Comparison of ENCODE assay signal across 8 cellular contexts in the genomic region with DNA sequence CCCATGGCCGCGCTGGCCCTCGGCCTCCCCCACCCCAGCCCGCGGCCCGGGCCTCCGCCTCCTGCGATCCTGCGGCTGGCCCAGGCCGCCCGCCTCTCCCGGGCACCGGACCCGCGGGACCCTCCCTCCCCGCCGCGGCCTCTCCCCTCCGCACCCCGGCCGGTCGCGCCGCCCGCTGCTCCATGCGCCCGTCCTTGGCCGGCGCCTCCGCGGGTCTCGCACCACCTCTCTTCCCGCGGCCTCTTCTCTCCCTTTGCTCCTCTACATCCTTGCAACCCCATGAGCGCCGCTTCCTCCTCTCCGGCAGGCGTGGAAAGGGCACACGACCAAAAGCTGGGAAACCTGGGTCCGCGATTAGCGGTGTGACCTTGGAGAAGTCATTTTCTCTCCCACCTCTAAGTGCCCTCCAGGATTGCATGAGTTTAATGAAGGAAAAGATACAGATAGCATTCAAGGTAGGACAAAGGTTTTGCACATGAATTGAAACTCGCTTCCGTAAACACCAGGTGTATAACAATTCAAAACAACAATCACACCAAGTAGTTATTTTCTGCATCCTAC.
DNase-seq lines count a peak whose midpoint lies in the region; ATAC-seq and TF ChIP-seq lines count a peak whose summit lies in the region.

No MANE protein-coding gene starts in this region.

- no peak for TF ChIP-seq CTCF in tibial artery (IDR thresholded peaks at IDR 0.05)

- no peaks in the 10 kb centered on the region for H3K9me3 ChIP-seq in muscle layer of duodenum (ENCODE audit: control insufficient read depth in 1 of 2, low read length in 2 of 2)
- no peaks in the 10 kb centered on the region for H3K9me3 ChIP-seq in tibial artery

- no peaks in the 10 kb centered on the region for H3K36me3 ChIP-seq in muscle layer of duodenum (ENCODE audit: control insufficient read depth in 1 of 2, insufficient read depth in 2 of 2, low read length in 2 of 2)
- no peaks in the 10 kb centered on the region for H3K36me3 ChIP-seq in tibial artery

- peaks cover 0 to 6% of the 10 kb centered on the region in 2 donors for H3K4me1 ChIP-seq in muscle layer of duodenum (ENCODE audit: control insufficient read depth in 1 of 2, insufficient read depth in 2 of 2, low read length in 2 of 2)
- peaks cover 0 to 14% (median 9%) of the 10 kb centered on the region in 4 donors for H3K4me1 ChIP-seq in tibial artery

- peak overlapping the region; percentile 40 for H3K27ac ChIP-seq in epithelial cell of prostate
- H3K27ac ChIP-seq in muscle layer of duodenum (ENCODE audit: low read length) = no peak overlapping the region
- peak overlapping the region; percentile 69 to 78 for H3K27ac ChIP-seq in tibial artery

- intact Hi-C loops in tibial artery (cut with DNase I; ENCODE audit: low total_unique reads) = no loop called here

- H3K4me3 ChIP-seq in muscle layer of duodenum (ENCODE audit: low read depth in 1 of 2, low read length in 2 of 2) (peak overlapping the region; percentile 54 to 69), tibial artery (peak overlapping the region; percentile 94 to 99)

- DNase-seq in activated T-cell treated with anti-CD3 and anti-CD28 coated beads for 1 hour (ENCODE audit: low read depth) = peak; percentile 8
- no peak for DNase-seq in activated T-cell treated with anti-CD3 and anti-CD28 coated beads, Interleukin-2, amount 50 U/mL, for 1 hour
- peak; percentile 65 for DNase-seq in NCI-H2196 (lab: John Stamatoyannopoulos, UW; ENCODE audit: unreplicated experiment)
- peak; percentile 43 to 44 for DNase-seq in activated CD4-positive, alpha-beta T cell treated with anti-CD3 and anti-CD28 coated beads, Interleukin-2, amount 50 U/mL, for 48 hours
- DNase-seq in epithelial cell of prostate (ENCODE audit: low read depth, low spot score) = no peak
- DNase-seq in tibial artery = peak; percentile 46 to 68

- H3K27me3 ChIP-seq in muscle layer of duodenum (ENCODE audit: low read depth, low read length) (no peaks in the 10 kb centered on the region), tibial artery (no peaks in the 10 kb centered on the region)

- peak; percentile 26 for ATAC-seq in HG02884 (IDR thresholded peaks at IDR 0.05; ENCODE audit: unreplicated experiment)

Comparison
In these comparisons a context has a peak if more than half of its experiments do, and no peak if none do; other contexts are left out.
1. DNase-seq: peak in activated T-cell treated with anti-CD3 and anti-CD28 coated beads for 1 hour (single experiment), NCI-H2196 (single experiment), activated CD4-positive, alpha-beta T cell treated with anti-CD3 and anti-CD28 coated beads, Interleukin-2, amount 50 U/mL, for 48 hours (2 of 2) and tibial artery (2 of 2); none in activated T-cell treated with anti-CD3 and anti-CD28 coated beads, Interleukin-2, amount 50 U/mL, for 1 hour (single experiment) and epithelial cell of prostate (single experiment).